11 cellular contexts compared by ENCODE assay signal in genomic region chr1:33537885-33538284, GRCh38.
"Had no signal": no experiment of that assay in that cellular context is flagged by ENCODE, and none has a peak within 500 bp of the region (broad histone marks: within the 10 kb centered on the region; RNA-seq: fewer than 3 reads in every experiment).

No MANE protein-coding gene starts in this region.

- DNase-seq: GM23248, GOT3, H7, H9, HCEC 1CT, HFFc6 had no signal

- H3K36me3 ChIP-seq: HAP-1 had no signal

- H3K4me3 ChIP-seq: GM23248, GM23338, HAP-1 had no signal

- H3K9ac ChIP-seq: GM23248 had no signal

- H2AFZ ChIP-seq: GM23248, GM23338 had no signal

- H3K4me2 ChIP-seq: GM23338 had no signal

- H3K9me3 ChIP-seq: HAP-1 had no signal

- H3K4me1 ChIP-seq: HAP-1 had no signal

- H3K27ac ChIP-seq: GM23248 had no signal

- ATAC-seq: GM23338, HCT116 had no signal

- FAIRE-seq: H1, H54 had no signal
